ENCODE assay signal across 7 cellular contexts in genomic region chr6:16390909-16391450, GRCh38.
DNase-seq lines count a peak whose midpoint lies in the region; ATAC-seq, FAIRE-seq and TF ChIP-seq lines count a peak whose summit lies in the region.
"Not testable (repeated sequence)": the region's sequence is repeated elsewhere in the genome, so short reads cannot be mapped to it uniquely, and the experiment has no call there.

No MANE protein-coding gene starts in this region.

- H3K9me2 ChIP-seq in GM23248 (ENCODE audit: insufficient read depth); hepatocyte (replicated peaks; ENCODE audit: insufficient read depth): not testable (repeated sequence)

- CTCF ChIA-PET in endothelial cell of umbilical vein (lab: Charles Lee) = interaction anchor here (1.9 kb wide), 1 partner anchor 12 kb away, joined by 6 read pairs; no protein-coding TSS in a partner anchor

- H3K9me3 ChIP-seq in GM23248 (ENCODE audit: low read depth); astrocyte (ENCODE audit: insufficient read depth, low read depth, low read length); endothelial cell of umbilical vein (replicated peaks; ENCODE audit: control insufficient read depth, insufficient read depth, low read length); hepatocyte (ENCODE audit: low read depth); gastrocnemius medialis; stomach: not testable (repeated sequence)

- not testable (repeated sequence) for H3K27me3 Mint-ChIP-seq in astrocyte (ENCODE audit: low read depth, unreplicated experiment)
- peaks cover 11% of the 10 kb centered on the region for H3K27me3 Mint-ChIP-seq in nephron progenitor cell (ENCODE audit: low read depth, poor library complexity)

- FAIRE-seq in astrocyte (lab: Jason Lieb, UNC) = not testable (repeated sequence)
- peak; percentile 43 for FAIRE-seq in endothelial cell of umbilical vein (lab: Jason Lieb, UNC)

- not testable (repeated sequence) for H3K79me2 ChIP-seq in GM23248 (ENCODE audit: insufficient read depth); astrocyte (ENCODE audit: insufficient read depth, low read length); endothelial cell of umbilical vein (ENCODE audit: control insufficient read depth, insufficient read depth, low read length); hepatocyte

- TF ChIP-seq EP300 in stomach (IDR thresholded peaks at IDR 0.05) = not testable (repeated sequence)

- 96 to 97% methylated on average over 6 of the region's 6 CpGs for WGBS in GM23248 (ENCODE audit: low coverage in 1 of 2, low lambda C conversion rate in 2 of 2, missing lambda C conversion rate in 2 of 2), 2 experiments
- WGBS in hepatocyte (ENCODE audit: low lambda C conversion rate, missing lambda C conversion rate) = 89% methylated on average over 6 of the region's 6 CpGs
- 94 to 99% (median 95%) methylated on average over 6 of the region's 6 CpGs for WGBS in stomach, 5 donors

- intact Hi-C loops in endothelial cell of umbilical vein (cut with micrococcal nuclease); stomach (cut with DNase I; ENCODE audit: low total_unique reads): not testable (repeated sequence)
- intact Hi-C loops in gastrocnemius medialis (cut with DNase I; ENCODE audit: low total_unique reads) = loop anchor here (5.0 kb wide), 1 partner anchor 456 kb away; no protein-coding TSS in a partner anchor

- TF ChIP-seq POLR2A in endothelial cell of umbilical vein (IDR thresholded peaks at IDR 0.05; ENCODE audit: low read depth, low read length); gastrocnemius medialis (IDR thresholded peaks at IDR 0.05); stomach (IDR thresholded peaks at IDR 0.05): not testable (repeated sequence)

- H3K36me3 Mint-ChIP-seq in astrocyte (ENCODE audit: low read depth, unreplicated experiment); nephron progenitor cell (ENCODE audit: low read depth): not testable (repeated sequence)

- DNase-seq in GM23248; astrocyte (ENCODE audit: low read depth); endothelial cell of umbilical vein (ENCODE audit: low read depth, low spot score); hepatocyte (ENCODE audit: low spot score); nephron progenitor cell; gastrocnemius medialis; stomach: not testable (repeated sequence)

- H3K9ac ChIP-seq in GM23248; astrocyte (ENCODE audit: low read length); endothelial cell of umbilical vein (replicated peaks; ENCODE audit: extremely low read depth, insufficient read depth, low read length): not testable (repeated sequence)

- peak overlapping the region; percentile 30; the same call in 1 of the 2 replicates for H3K27ac ChIP-seq in GM23248
- peak overlapping the region; percentile 66 for H3K27ac ChIP-seq in astrocyte (ENCODE audit: low read depth, low read length)
- H3K27ac ChIP-seq in endothelial cell of umbilical vein (ENCODE audit: insufficient read depth, low read depth, low read length) = not testable (repeated sequence)
- peak overlapping the region; percentile 69 for H3K27ac ChIP-seq in hepatocyte
- peak overlapping the region in 3 of 4 donors; percentile 24 to 61 (median 50) for H3K27ac ChIP-seq in gastrocnemius medialis
- peak overlapping the region in 3 of 5 donors; percentile 39 to 62 (median 62) for H3K27ac ChIP-seq in stomach

- not testable (repeated sequence) for BruUV-seq in endothelial cell of umbilical vein (replicated peaks; lab: Mats Ljungman, UMichigan)

- H4K20me1 ChIP-seq in GM23248 (ENCODE audit: insufficient read depth); astrocyte (ENCODE audit: insufficient read depth, low read length); endothelial cell of umbilical vein (replicated peaks; ENCODE audit: control insufficient read depth, extremely low read depth, insufficient read depth, low read length); hepatocyte (ENCODE audit: insufficient read depth, poor library complexity, severe bottlenecking): not testable (repeated sequence)

- H3K4me3 Mint-ChIP-seq in astrocyte (ENCODE audit: unreplicated experiment); nephron progenitor cell: not testable (repeated sequence)

- H3K9me3 Mint-ChIP-seq in astrocyte (ENCODE audit: unreplicated experiment); nephron progenitor cell: not testable (repeated sequence)

- in situ Hi-C loops in GM23248 (cut with MboI); gastrocnemius medialis (cut with MboI; ENCODE audit: low sequenced_read_pairs in 4 of 4): not testable (repeated sequence)

- not testable (repeated sequence) for H3K4me3 ChIP-seq in GM23248; astrocyte (ENCODE audit: insufficient read depth, low read depth, low read length); endothelial cell of umbilical vein (replicated peaks in 1 of 3; ENCODE audit: insufficient read depth in 1 of 3, low read depth in 1 of 3, low read length in 3 of 3); hepatocyte; gastrocnemius medialis; stomach

- H3F3A ChIP-seq in GM23248 (ENCODE audit: insufficient read depth) = not testable (repeated sequence)

- TF ChIP-seq CTCF in astrocyte (IDR thresholded peaks at IDR 0.05; ENCODE audit: insufficient read depth, low read depth, low read length); endothelial cell of umbilical vein (IDR thresholded peaks at IDR 0.05; ENCODE audit: extremely low read depth in 1 of 2, insufficient read depth in 1 of 2, low read depth in 1 of 2, low read length in 2 of 2); hepatocyte (IDR thresholded peaks at IDR 0.05; ENCODE audit: poor library complexity); nephron progenitor cell (IDR thresholded peaks at IDR 0.05); gastrocnemius medialis (IDR thresholded peaks at IDR 0.05 in 4 of 5, conservative IDR thresholded peaks at IDR 0.05 in 1 of 5); stomach (IDR thresholded peaks at IDR 0.05): not testable (repeated sequence)

- H3K4me1 ChIP-seq in GM23248 (ENCODE audit: insufficient read depth) = peaks cover 19% of the 10 kb centered on the region
- H3K4me1 ChIP-seq in astrocyte (ENCODE audit: insufficient read depth, low read length) = peaks cover 15% of the 10 kb centered on the region
- H3K4me1 ChIP-seq in endothelial cell of umbilical vein (ENCODE audit: control insufficient read depth, extremely low read depth, insufficient read depth, low read length) = not testable (repeated sequence)
- H3K4me1 ChIP-seq in hepatocyte (ENCODE audit: insufficient read depth) = peaks cover 10% of the 10 kb centered on the region
- peaks cover 10 to 12% of the 10 kb centered on the region in 2 donors for H3K4me1 ChIP-seq in gastrocnemius medialis
- H3K4me1 ChIP-seq in stomach = peaks cover 0 to 17% (median 14%) of the 10 kb centered on the region in 4 donors

- ATAC-seq in gastrocnemius medialis = not testable (repeated sequence)

- not testable (repeated sequence) for H3K27ac Mint-ChIP-seq in astrocyte (ENCODE audit: unreplicated experiment)
- H3K27ac Mint-ChIP-seq in nephron progenitor cell = peak overlapping the region; percentile 78

- H3K4me1 Mint-ChIP-seq in astrocyte (ENCODE audit: low read depth, unreplicated experiment) = peaks cover 21% of the 10 kb centered on the region
- H3K4me1 Mint-ChIP-seq in nephron progenitor cell = not testable (repeated sequence)

- not testable (repeated sequence) for H3K27me3 ChIP-seq in GM23248 (replicated peaks; ENCODE audit: insufficient read depth); astrocyte (ENCODE audit: insufficient read depth, low read length); endothelial cell of umbilical vein (ENCODE audit: control insufficient read depth in 2 of 2, insufficient read depth in 2 of 2, low read length in 2 of 2); hepatocyte; gastrocnemius medialis; stomach

- POLR2A ChIA-PET in endothelial cell of umbilical vein (lab: Charles Lee) = not testable (repeated sequence)

- H3K36me3 ChIP-seq in GM23248 (ENCODE audit: low read depth); astrocyte (ENCODE audit: insufficient read depth, low read length); endothelial cell of umbilical vein (ENCODE audit: control insufficient read depth in 2 of 2, extremely low read depth in 1 of 2, insufficient read depth in 2 of 2, low read length in 2 of 2); hepatocyte (replicated peaks; ENCODE audit: insufficient read depth, low read depth); gastrocnemius medialis; stomach: not testable (repeated sequence)

- H2AFZ ChIP-seq in GM23248; astrocyte (ENCODE audit: low read depth, low read length); endothelial cell of umbilical vein (ENCODE audit: low read depth, low read length); hepatocyte: not testable (repeated sequence)

- dilution Hi-C loops in endothelial cell of umbilical vein (cut with MboI; ENCODE audit: extremely low pct_ligation_motif_present, low sequenced_read_pairs) = not testable (repeated sequence)

- not testable (repeated sequence) for H3K9me1 ChIP-seq in endothelial cell of umbilical vein (replicated peaks; ENCODE audit: control insufficient read depth, extremely low read depth, insufficient read depth, low read length)

- H3K4me2 ChIP-seq in GM23248 (ENCODE audit: unreplicated experiment); endothelial cell of umbilical vein (ENCODE audit: insufficient read depth, low read length); hepatocyte: not testable (repeated sequence)
- peak overlapping the region; percentile 59 for H3K4me2 ChIP-seq in astrocyte (ENCODE audit: low read length)
